Comparison of ENCODE assay signal across 8 cellular contexts in the genomic region with DNA sequence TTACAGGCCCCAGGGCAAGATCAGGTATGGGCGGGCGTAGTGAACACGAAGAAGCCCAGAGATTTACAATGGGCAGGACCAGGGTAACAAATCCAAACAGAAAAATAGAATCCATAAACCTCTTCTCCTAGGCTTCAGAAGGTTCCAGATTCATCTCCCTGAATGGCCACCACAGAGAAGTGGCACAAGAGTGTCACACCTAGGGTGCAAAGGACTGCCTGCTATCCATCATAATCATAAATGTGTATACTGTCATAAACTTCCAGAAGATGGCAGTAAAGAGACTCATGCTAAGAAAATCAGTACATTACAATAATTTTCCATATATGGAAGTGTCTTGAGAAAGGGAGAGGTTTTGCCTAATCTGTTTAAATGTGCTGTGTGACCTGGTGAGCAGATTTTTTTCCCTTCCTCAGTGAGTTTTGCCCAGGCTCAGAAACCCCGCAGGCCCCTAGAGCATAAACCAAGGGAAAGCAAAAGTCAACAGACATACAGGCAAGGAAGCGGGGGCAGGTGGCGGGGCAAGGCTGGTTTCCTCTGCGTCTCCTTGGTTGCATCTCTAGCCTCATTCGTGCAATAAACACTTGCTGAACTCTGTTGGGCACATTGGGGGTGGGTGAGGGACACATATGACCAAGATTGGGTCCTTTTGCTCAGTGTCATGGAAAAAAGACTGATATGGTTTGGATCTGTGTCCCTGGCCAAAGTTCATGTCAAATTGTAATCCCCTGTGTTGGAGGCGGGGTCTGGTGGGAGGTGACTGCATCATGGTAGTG.
DNase-seq lines count a peak whose midpoint lies in the region; ATAC-seq, FAIRE-seq and TF ChIP-seq lines count a peak whose summit lies in the region.

No MANE protein-coding gene starts in this region.

- no peak overlapping the region for H2BK5ac ChIP-seq in neuronal stem cell (ENCODE audit: low read length)

- no peaks in the 10 kb centered on the region for H4K20me1 ChIP-seq in OCI-LY1 (ENCODE audit: insufficient read depth, low read length)

- H2AK5ac ChIP-seq in neuronal stem cell (ENCODE audit: low read depth, low read length): no peak overlapping the region

- H2BK12ac ChIP-seq in neuronal stem cell (ENCODE audit: low read length): no peak overlapping the region

- no peak overlapping the region for H2BK15ac ChIP-seq in neuronal stem cell (ENCODE audit: low read length)

- H3K9ac ChIP-seq in OCI-LY1 (ENCODE audit: low read length) (no peak overlapping the region), neuronal stem cell (ENCODE audit: low read depth, low read length, poor library complexity) (no peak overlapping the region)

- H3K36me3 ChIP-seq in OCI-LY1 (ENCODE audit: insufficient read depth, low read length): no peaks in the 10 kb centered on the region
- no peaks in the 10 kb centered on the region for H3K36me3 ChIP-seq in neuronal stem cell (replicated peaks in 1 of 2; ENCODE audit: control insufficient read depth in 2 of 2, insufficient read depth in 2 of 2, low read length in 2 of 2)

- no peak overlapping the region for H4K91ac ChIP-seq in neuronal stem cell (ENCODE audit: low read depth, low read length, poor library complexity)

- intact Hi-C loops in CD14-positive monocyte (cut with micrococcal nuclease): loop anchor here in 1 of 2 donors (5.0 kb wide), 1 partner anchor 38 kb away; no protein-coding TSS in a partner anchor

- H3F3A ChIP-seq in OCI-LY1 (ENCODE audit: insufficient read depth, low read length): no peaks in the 10 kb centered on the region

- H3K27ac ChIP-seq in OCI-LY1 (ENCODE audit: low read depth, low read length, poor library complexity, severe bottlenecking) (no peak overlapping the region), neuronal stem cell (replicated peaks; ENCODE audit: low read length) (no peak overlapping the region)

- no peak overlapping the region for H3K14ac ChIP-seq in neuronal stem cell (ENCODE audit: low read length)

- no CpG with 5 or more reads among the region's 9 CpGs for WGBS in neuronal stem cell (ENCODE audit: extremely low coverage in 2 of 2, insufficient read length in 2 of 2, insufficient replicate concordance in 1 of 2), 2 donors

- no peaks in the 10 kb centered on the region for H3K9me2 ChIP-seq in OCI-LY1 (ENCODE audit: low read depth, low read length)

- H3K4me1 ChIP-seq in OCI-LY1 (ENCODE audit: insufficient read depth, low read length, severe bottlenecking) (no peaks in the 10 kb centered on the region), neuronal stem cell (ENCODE audit: control insufficient read depth in 2 of 2, insufficient read depth in 1 of 2, low read depth in 1 of 2, low read length in 2 of 2) (peaks cover 0 to 3% of the 10 kb centered on the region in 2 donors)

- H3K18ac ChIP-seq in neuronal stem cell (ENCODE audit: low read length): no peak overlapping the region

- H3K36me3 Mint-ChIP-seq in CD14-positive monocyte: no peaks in the 10 kb centered on the region

- no peak overlapping the region for H3K4me2 ChIP-seq in OCI-LY1 (ENCODE audit: low read length)
- no peak overlapping the region for H3K4me2 ChIP-seq in neuronal stem cell (ENCODE audit: insufficient read depth, low read length, poor library complexity, severe bottlenecking)

- TF ChIP-seq CTCF in CD14-positive monocyte (IDR thresholded peaks at IDR 0.05) (peak; percentile 63), OCI-LY1 (IDR thresholded peaks at IDR 0.05; ENCODE audit: low read length) (peak; percentile 49; the same call in 1 of the 2 replicates), epithelial cell of esophagus (IDR thresholded peaks at IDR 0.05; ENCODE audit: insufficient read depth, low read depth, low read length, missing control alignments) (peak; percentile 45)

- no peak overlapping the region for H2BK120ac ChIP-seq in neuronal stem cell (ENCODE audit: low read depth, low read length)

- peaks cover 1% of the 10 kb centered on the region for H3K79me1 ChIP-seq in neuronal stem cell (ENCODE audit: low read depth, low read length)

- H4K8ac ChIP-seq in neuronal stem cell (ENCODE audit: low read depth, low read length): no peak overlapping the region

- H3K9me3 ChIP-seq in OCI-LY1 (ENCODE audit: low read length): no peaks in the 10 kb centered on the region
- peaks cover 0 to 7% of the 10 kb centered on the region in 2 donors for H3K9me3 ChIP-seq in neuronal stem cell (replicated peaks in 1 of 2; ENCODE audit: control insufficient read depth in 2 of 2, insufficient read depth in 1 of 2, low read depth in 1 of 2, low read length in 2 of 2)

- H3K4me3 ChIP-seq in OCI-LY1 (ENCODE audit: low read depth, low read length, poor library complexity, severe bottlenecking) (no peak overlapping the region), epithelial cell of esophagus (ENCODE audit: low read length) (no peak overlapping the region), neuronal stem cell (ENCODE audit: low read length in 2 of 2) (no peak overlapping the region)

- no peak overlapping the region for H3K4ac ChIP-seq in neuronal stem cell (ENCODE audit: low read length)

- peak; percentile 5 for FAIRE-seq in urothelium cell line (lab: Jason Lieb, UNC)

- peaks cover 1 to 10% (median 4%) of the 10 kb centered on the region in 7 donors for H3K9me3 Mint-ChIP-seq in CD14-positive monocyte

- H3K4me1 Mint-ChIP-seq in CD14-positive monocyte: peaks cover 13% of the 10 kb centered on the region

- no peak overlapping the region for H3K4me3 Mint-ChIP-seq in CD14-positive monocyte

- H2AFZ ChIP-seq in OCI-LY1 (ENCODE audit: low read length): no peak overlapping the region
- no peak overlapping the region for H2AFZ ChIP-seq in neuronal stem cell (ENCODE audit: low read length)

- DNase-seq in CD14-positive monocyte (ENCODE audit: low spot score): no peak
- peak; percentile 52 for DNase-seq in epithelial cell of esophagus (ENCODE audit: low read depth)
- no peak for DNase-seq in urothelium cell line (ENCODE audit: low spot score)
- no peak for DNase-seq in NCI-H1417 treated with DMSO at 0.1 percent for 48 hours (lab: John Stamatoyannopoulos, UW)
- DNase-seq in neuronal stem cell (ENCODE audit: low spot score): no peak

- no peak overlapping the region for H3K23ac ChIP-seq in neuronal stem cell (ENCODE audit: low read depth, low read length, poor library complexity)

- H3K27me3 Mint-ChIP-seq in CD14-positive monocyte (ENCODE audit: low read depth in 3 of 3): peaks cover 8 to 21% (median 12%) of the 10 kb centered on the region in 3 donors

- peak; percentile 50 for ATAC-seq in GM18907 (IDR thresholded peaks at IDR 0.05; ENCODE audit: unreplicated experiment)
- ATAC-seq in GM19463 (IDR thresholded peaks at IDR 0.05; ENCODE audit: unreplicated experiment): no peak

- no peaks in the 10 kb centered on the region for H3K79me2 ChIP-seq in OCI-LY1 (ENCODE audit: insufficient read depth, low read length)

- H3K27me3 ChIP-seq in OCI-LY1 (ENCODE audit: insufficient read depth, low read length): no peaks in the 10 kb centered on the region
- peaks cover 0 to 10% (median 0%) of the 10 kb centered on the region in 3 experiments for H3K27me3 ChIP-seq in neuronal stem cell (ENCODE audit: control insufficient read depth in 3 of 3, insufficient read depth in 3 of 3, low read depth in 1 of 3, low read length in 3 of 3)

- H3K27ac Mint-ChIP-seq in CD14-positive monocyte: no peak overlapping the region
